7 cellular contexts compared by ENCODE assay signal in genomic region chr5:139696167-139696893, GRCh38. TPM values are rescaled to one million over a fixed set of nuclear protein-coding genes. Genes with fewer than 3 reads are reported as not detected.
DNase-seq lines count a peak whose midpoint lies in the region; ATAC-seq and TF ChIP-seq lines count a peak whose summit lies in the region.

No MANE protein-coding gene starts in this region.

- no peak for DNase-seq in HFFc6
- DNase-seq in activated CD8-positive, alpha-beta memory T cell treated with anti-CD3 and anti-CD28 coated beads, Interleukin-2, amount 10 ng/mL, durations not matched to agents 7 days and 5 days, result no peak
- DNase-seq in NCI-H2227 (lab: John Stamatoyannopoulos, UW; ENCODE audit: unreplicated experiment), result no peak

- no peaks in the 10 kb centered on the region for H3K36me3 Mint-ChIP-seq in HFFc6 (ENCODE audit: low read depth)
- no peaks in the 10 kb centered on the region for H3K36me3 Mint-ChIP-seq in activated T-helper 17 cell treated with anti-CD3 and anti-CD28 coated beads, Interleukin-2, amount 50 U/mL, for 72 hours (ENCODE audit: low read depth)
- H3K36me3 Mint-ChIP-seq in activated CD8-positive, alpha-beta memory T cell treated with anti-CD3 and anti-CD28 coated beads, Interleukin-2, amount 10 ng/mL, durations not matched to agents 7 days and 5 days, result no peaks in the 10 kb centered on the region

- H3K9me3 ChIP-seq in iPS-18c (ENCODE audit: control insufficient read depth, insufficient read depth, low read length) (no peaks in the 10 kb centered on the region), stomach smooth muscle (ENCODE audit: control insufficient read depth in 2 of 2, low read length in 2 of 2) (no peaks in the 10 kb centered on the region)

- TF ChIP-seq CTCF in HFFc6 (IDR thresholded peaks at IDR 0.05), result no peak

- H3K27me3 Mint-ChIP-seq in HFFc6 (ENCODE audit: insufficient read depth), result peaks cover 2% of the 10 kb centered on the region
- peaks cover 13% of the 10 kb centered on the region for H3K27me3 Mint-ChIP-seq in activated T-helper 17 cell treated with anti-CD3 and anti-CD28 coated beads, Interleukin-2, amount 50 U/mL, for 72 hours
- peaks cover 25% of the 10 kb centered on the region for H3K27me3 Mint-ChIP-seq in activated CD8-positive, alpha-beta memory T cell treated with anti-CD3 and anti-CD28 coated beads, Interleukin-2, amount 10 ng/mL, durations not matched to agents 7 days and 5 days

- H3K36me3 ChIP-seq in stomach smooth muscle (ENCODE audit: control insufficient read depth in 2 of 2, insufficient read depth in 2 of 2, low read length in 2 of 2), result no peaks in the 10 kb centered on the region

- peaks cover 40% of the 10 kb centered on the region for H3K4me1 ChIP-seq in stomach smooth muscle (ENCODE audit: control insufficient read depth, insufficient read depth, low read length)

- CTCF ChIA-PET in activated CD8-positive, alpha-beta memory T cell treated with anti-CD3 and anti-CD28 coated beads, Interleukin-2, amount 10 ng/mL, durations not matched to agents 7 days and 5 days (lab: Charles Lee), result interaction anchor here (1.2 to 8.9 kb wide), 5 partner anchors 21 to 121 kb away, joined by 3 to 215 read pairs (median 4); no protein-coding TSS in a partner anchor

- ATAC-seq in activated T-helper 17 cell treated with anti-CD3 and anti-CD28 coated beads, Interleukin-2, amount 50 U/mL, for 72 hours (replicated peaks), result no peak
- no peak for ATAC-seq in HG03175 (IDR thresholded peaks at IDR 0.05; ENCODE audit: unreplicated experiment)
- no peak for ATAC-seq in activated CD8-positive, alpha-beta memory T cell treated with anti-CD3 and anti-CD28 coated beads, Interleukin-2, amount 10 ng/mL, durations not matched to agents 7 days and 5 days

- H3K9me3 Mint-ChIP-seq in HFFc6, result no peaks in the 10 kb centered on the region
- no peaks in the 10 kb centered on the region for H3K9me3 Mint-ChIP-seq in activated T-helper 17 cell treated with anti-CD3 and anti-CD28 coated beads, Interleukin-2, amount 50 U/mL, for 72 hours
- no peaks in the 10 kb centered on the region for H3K9me3 Mint-ChIP-seq in activated CD8-positive, alpha-beta memory T cell treated with anti-CD3 and anti-CD28 coated beads, Interleukin-2, amount 10 ng/mL, durations not matched to agents 7 days and 5 days (ENCODE audit: low read depth)

- no peaks in the 10 kb centered on the region for H3K27me3 ChIP-seq in stomach smooth muscle (ENCODE audit: control insufficient read depth in 1 of 2, insufficient read depth in 2 of 2, low read length in 2 of 2)

- H3K27ac Mint-ChIP-seq in HFFc6, result peak overlapping the region; percentile 92
- no peak overlapping the region for H3K27ac Mint-ChIP-seq in activated T-helper 17 cell treated with anti-CD3 and anti-CD28 coated beads, Interleukin-2, amount 50 U/mL, for 72 hours
- H3K27ac Mint-ChIP-seq in activated CD8-positive, alpha-beta memory T cell treated with anti-CD3 and anti-CD28 coated beads, Interleukin-2, amount 10 ng/mL, durations not matched to agents 7 days and 5 days, result no peak overlapping the region

- H3K4me3 ChIP-seq in iPS-18c (ENCODE audit: insufficient read depth, low read depth, low read length) (peak overlapping the region; percentile 47; the same call in 1 of the 2 replicates), stomach smooth muscle (ENCODE audit: low read length in 2 of 2) (peak overlapping the region; percentile 53 to 68)

- H3K4me3 Mint-ChIP-seq in HFFc6, result peak overlapping the region; percentile 83
- peak overlapping the region; percentile 71 for H3K4me3 Mint-ChIP-seq in activated T-helper 17 cell treated with anti-CD3 and anti-CD28 coated beads, Interleukin-2, amount 50 U/mL, for 72 hours
- H3K4me3 Mint-ChIP-seq in activated CD8-positive, alpha-beta memory T cell treated with anti-CD3 and anti-CD28 coated beads, Interleukin-2, amount 10 ng/mL, durations not matched to agents 7 days and 5 days, result no peak overlapping the region

- H3K27ac ChIP-seq in stomach smooth muscle (ENCODE audit: low read length), result peak overlapping the region; percentile 90

- H3K9ac ChIP-seq in stomach smooth muscle (ENCODE audit: low read length in 2 of 2), result peak overlapping the region in 1 of 2 donors; percentile 29

- peaks cover 54% of the 10 kb centered on the region for H3K4me1 Mint-ChIP-seq in HFFc6 (ENCODE audit: low read depth)
- peaks cover 5% of the 10 kb centered on the region for H3K4me1 Mint-ChIP-seq in activated T-helper 17 cell treated with anti-CD3 and anti-CD28 coated beads, Interleukin-2, amount 50 U/mL, for 72 hours
- H3K4me1 Mint-ChIP-seq in activated CD8-positive, alpha-beta memory T cell treated with anti-CD3 and anti-CD28 coated beads, Interleukin-2, amount 10 ng/mL, durations not matched to agents 7 days and 5 days, result peaks cover 28% of the 10 kb centered on the region

RNA-seq across cellular contexts. Expression of gene CXXC5, which starts 48.2 kb away (rescaled TPM):
- 10 to 100 TPM; 46.4 to 58.5 (median 49.2) TPM for total RNA-seq in HFFc6 (2021; fragmentation: NEBNext Ultra II Directional; extraction: Animal tissue kit (Norgen Biotek cat#: 25700))
- 1 to 10 TPM in 1 of 2 donors, under 1 TPM in 1; 0.89 to 2.7 TPM for total RNA-seq in activated T-helper 17 cell treated with anti-CD3 and anti-CD28 coated beads, Interleukin-2, amount 50 U/mL, for 72 hours
- 1 to 10 TPM; 1.8 to 4.1 TPM for total RNA-seq in activated CD8-positive, alpha-beta memory T cell treated with anti-CD3 and anti-CD28 coated beads, Interleukin-2, amount 10 ng/mL, durations not matched to agents 7 days and 5 days

Comparison
In these comparisons a context has a peak if more than half of its experiments do, and no peak if none do; other contexts are left out.
1. RNA of gene CXXC5, which starts 48.2 kb away (total RNA-seq): 46.4 to 58.5 TPM in HFFc6; 1.8 to 4.1 TPM in activated CD8-positive, alpha-beta memory T cell treated with anti-CD3 and anti-CD28 coated beads, Interleukin-2, amount 10 ng/mL, durations not matched to agents 7 days and 5 days and 0.89 to 2.7 TPM in activated T-helper 17 cell treated with anti-CD3 and anti-CD28 coated beads, Interleukin-2, amount 50 U/mL, for 72 hours; every median in the first group is over 4 times any median in the second.